Comparison of ENCODE assay signal across 12 cellular contexts in genomic region chr12:115440438-115440837, GRCh38.
DNase-seq lines count a peak whose midpoint lies in the region; ATAC-seq, FAIRE-seq and TF ChIP-seq lines count a peak whose summit lies in the region.
"Had no signal": no experiment of that assay in that cellular context is flagged by ENCODE, and none has a peak within 500 bp of the region (broad histone marks: within the 10 kb centered on the region; RNA-seq: fewer than 3 reads in every experiment).

No MANE protein-coding gene starts in this region.

- H3K4ac ChIP-seq in mesenchymal stem cell (ENCODE audit: low read depth in 1 of 2, low read length in 2 of 2): no peak overlapping the region

- no peak overlapping the region for H3K4me2 ChIP-seq in mesenchymal stem cell (ENCODE audit: low read length, poor library complexity, severe bottlenecking)

- no peaks in the 10 kb centered on the region for H3K9me3 ChIP-seq in mesenchymal stem cell (ENCODE audit: control insufficient read depth, low read length)
- H3K9me3 ChIP-seq: Caco-2, ovary had no signal

- no peak overlapping the region for H2AK5ac ChIP-seq in mesenchymal stem cell (ENCODE audit: low read length, severe bottlenecking)

- no peak overlapping the region for H2BK12ac ChIP-seq in mesenchymal stem cell (ENCODE audit: low read length in 2 of 2)

- H4K91ac ChIP-seq in mesenchymal stem cell (ENCODE audit: low read length): no peak overlapping the region

- H3K27ac ChIP-seq in mesenchymal stem cell (ENCODE audit: low read length, poor library complexity, severe bottlenecking): no peak overlapping the region
- H3K27ac ChIP-seq: ovary had no signal

- no peak for TF ChIP-seq POLR2A in GM12891 (IDR thresholded peaks at IDR 0.05; ENCODE audit: low read depth, low read length)

- H3K36me3 ChIP-seq in mesenchymal stem cell (ENCODE audit: control insufficient read depth in 1 of 2, insufficient read depth in 2 of 2, low read depth in 1 of 2, low read length in 2 of 2): no peaks in the 10 kb centered on the region
- H3K36me3 ChIP-seq: ovary had no signal

- H3K4me3 ChIP-seq in cardiac fibroblast (replicated peaks in 1 of 2; ENCODE audit: low read depth in 2 of 2, low read length in 2 of 2) (no peak overlapping the region), mesenchymal stem cell (ENCODE audit: insufficient read depth in 1 of 2, low read depth in 1 of 2, low read length in 2 of 2) (no peak overlapping the region)
- H3K4me3 ChIP-seq: ovary had no signal

- WGBS in mesenchymal stem cell: 63% methylated on average over 2 of the region's 3 CpGs

- DNase-seq in Ammon's horn (ENCODE audit: low spot score) (peak; percentile 10), NCI-H2029 treated with DMSO at 0.1 percent for 48 hours (lab: John Stamatoyannopoulos, UW) (peak; percentile 9), cardiac fibroblast (ENCODE audit: low read depth in 2 of 2) (peak; percentile 61 to 76), mesenchymal stem cell (peak; percentile 62), NCI-H1436 (lab: John Stamatoyannopoulos, UW) (no peak), NCI-H82 (lab: John Stamatoyannopoulos, UW) (no peak), GM12891 (ENCODE audit: insufficient read length, low spot score) (no peak)
- DNase-seq: Caco-2, kidney glomerular epithelial cell, NCI-H187 treated with DMSO at 0.1 percent for 48 hours, ovary had no signal

- no peak for ATAC-seq in GM21576 (IDR thresholded peaks at IDR 0.05; ENCODE audit: unreplicated experiment)

- H3K18ac ChIP-seq in mesenchymal stem cell (ENCODE audit: low read depth in 1 of 2, low read length in 2 of 2): no peak overlapping the region

- H2BK120ac ChIP-seq in mesenchymal stem cell (ENCODE audit: low read depth, low read length): no peak overlapping the region

- peak overlapping the region; percentile 40 for H4K8ac ChIP-seq in mesenchymal stem cell (ENCODE audit: low read length)

- H3K14ac ChIP-seq in mesenchymal stem cell (ENCODE audit: low read length in 2 of 2): no peak overlapping the region

- H3K79me1 ChIP-seq in mesenchymal stem cell (replicated peaks; ENCODE audit: low read length, poor library complexity, severe bottlenecking): no peaks in the 10 kb centered on the region

- peaks cover 2% of the 10 kb centered on the region for H3K4me1 ChIP-seq in mesenchymal stem cell (ENCODE audit: control insufficient read depth, insufficient read depth, low read depth, low read length)
- H3K4me1 ChIP-seq: Caco-2 had no signal

- no peak for TF ChIP-seq CTCF in cardiac fibroblast (IDR thresholded peaks at IDR 0.05; ENCODE audit: low read depth, low read length)

- no peak overlapping the region for H3K9ac ChIP-seq in mesenchymal stem cell (ENCODE audit: low read length)

- no peak overlapping the region for H2BK15ac ChIP-seq in mesenchymal stem cell (ENCODE audit: low read depth, poor library complexity, severe bottlenecking)

- no peak for FAIRE-seq in GM12891 (lab: Jason Lieb, UNC)

- H2BK5ac ChIP-seq in mesenchymal stem cell (ENCODE audit: low read depth, low read length, poor library complexity, severe bottlenecking): no peak overlapping the region

- H2AFZ ChIP-seq in mesenchymal stem cell (ENCODE audit: low read depth, low read length): no peak overlapping the region

- no peaks in the 10 kb centered on the region for H3K27me3 ChIP-seq in mesenchymal stem cell (ENCODE audit: control insufficient read depth in 1 of 2, insufficient read depth in 1 of 2, low read length in 2 of 2)
- H3K27me3 ChIP-seq: ovary had no signal

- no peak overlapping the region for H3K23ac ChIP-seq in mesenchymal stem cell (ENCODE audit: low read length in 2 of 2)

TF ChIP-seq in GM12891, 5 proteins besides CTCF, POLR2A, EP300 and RAD21:
- TF ChIP-seq TAF1 (IDR thresholded peaks at IDR 0.05; ENCODE audit: low read depth, low read length) (no peak), SPI1 (IDR thresholded peaks at IDR 0.05; ENCODE audit: low read depth, low read length) (no peak), PAX5 (IDR thresholded peaks at IDR 0.05; ENCODE audit: insufficient read depth, low read length, severe bottlenecking) (no peak), POLR2AphosphoS5 (IDR thresholded peaks at IDR 0.05; ENCODE audit: low read depth, low read length) (no peak), POU2F2 (IDR thresholded peaks at IDR 0.05; ENCODE audit: low read depth, low read length) (no peak)

Comparison
In these comparisons a context has a peak if more than half of its experiments do, and no peak if none do; other contexts are left out.
1. DNase-seq: peak in Ammon's horn (single experiment), NCI-H2029 treated with DMSO at 0.1 percent for 48 hours (single experiment), cardiac fibroblast (2 of 2) and mesenchymal stem cell (single experiment); none in NCI-H1436 (single experiment), NCI-H82 (single experiment) and GM12891 (single experiment).